ENCODE assay signal across 28 cellular contexts in the genomic region with DNA sequence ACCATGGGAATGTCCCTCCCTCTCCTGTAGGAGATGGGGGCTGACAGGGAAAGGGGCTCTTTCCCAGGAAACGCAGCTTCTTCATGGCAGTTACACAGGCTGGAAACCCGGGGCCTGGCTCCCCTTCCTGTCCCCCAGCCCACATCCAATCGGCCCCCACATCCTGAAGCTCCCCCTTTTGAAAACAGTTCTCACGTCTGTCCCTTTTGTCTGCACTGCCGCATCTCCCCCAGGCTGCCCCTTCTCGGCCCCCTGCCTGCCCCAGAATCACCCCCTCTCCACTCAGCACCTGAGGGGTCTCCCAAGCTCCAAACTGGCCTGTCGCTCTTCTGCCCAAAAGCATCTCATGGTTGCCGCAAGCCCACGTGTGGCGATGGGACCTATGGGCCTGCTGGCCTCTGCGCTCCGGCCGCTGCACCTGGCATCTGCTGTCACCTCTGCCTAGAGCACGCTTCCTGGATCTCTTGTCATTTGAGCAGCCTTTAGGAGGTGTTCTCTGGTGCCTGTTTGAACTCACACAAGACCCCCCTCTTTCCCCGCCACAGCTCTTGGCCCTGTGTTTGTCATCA. TPM values are rescaled to one million over a fixed set of nuclear protein-coding genes. Genes with fewer than 3 reads are reported as not detected.
"Had no signal": no experiment of that assay in that cellular context is flagged by ENCODE, and none has a peak within 500 bp of the region (broad histone marks: within the 10 kb centered on the region; RNA-seq: fewer than 3 reads in every experiment).

No MANE protein-coding gene starts in this region.

- H3K27ac Mint-ChIP-seq: activated B cell treated with CpG ODN at 0.5 μM for 24 hours; activated CD4-positive, alpha-beta T cell treated with anti-CD3 and anti-CD28 coated beads for 36 hours; activated naive CD4-positive, alpha-beta T cell treated with anti-CD3 and anti-CD28 coated beads, Interleukin-2, amount 10 ng/mL, durations not matched to agents 7 days and 5 days; stimulated activated effector memory CD8-positive, alpha-beta T cell treated with anti-CD3 and anti-CD28 coated beads, Interleukin-12 subunit alpha, Interleukin-12 subunit beta, amount 100 ng/mL, for 72 hours; type B pancreatic cell had no signal

- H3K27me3 Mint-ChIP-seq: activated CD4-positive, alpha-beta T cell treated with anti-CD3 and anti-CD28 coated beads for 36 hours had no signal

- H3K9me3 ChIP-seq: pancreas had no signal

- DNase-seq: activated B cell treated with CpG ODN at 0.5 μM for 24 hours; activated CD4-positive, alpha-beta T cell treated with anti-CD3 and anti-CD28 coated beads for 36 hours; activated CD4-positive, alpha-beta T cell treated with anti-CD3 and anti-CD28 coated beads, Interleukin-2, amount 50 U/mL, for 48 hours; activated effector memory CD4-positive, alpha-beta T cell treated with anti-CD3 and anti-CD28 coated beads, Interleukin-2, amount 50 U/mL, for 16 hours; activated naive CD4-positive, alpha-beta T cell treated with anti-CD3 and anti-CD28 coated beads, Interleukin-2, amount 10 ng/mL, durations not matched to agents 7 days and 5 days; activated T-cell treated with anti-CD3 and anti-CD28 coated beads for 4 hours; amygdala; effector CD4-positive, alpha-beta T cell; foreskin keratinocyte; left lung; midbrain; natural killer cell; pancreas; right cardiac atrium; stimulated activated CD4-positive, alpha-beta T cell treated with anti-CD3 and anti-CD28 coated beads, Interleukin-12 subunit alpha, Interleukin-12 subunit beta, amount 100 ng/mL, for 4 hours; stomach; T-helper 9 cell had no signal

- H3K27ac ChIP-seq: cardiac muscle cell, foreskin keratinocyte, left lung, pancreas had no signal

- H3K4me3 Mint-ChIP-seq: activated B cell treated with CpG ODN at 0.5 μM for 24 hours; activated CD4-positive, alpha-beta T cell treated with anti-CD3 and anti-CD28 coated beads for 36 hours; activated naive CD4-positive, alpha-beta T cell treated with anti-CD3 and anti-CD28 coated beads, Interleukin-2, amount 10 ng/mL, durations not matched to agents 7 days and 5 days; natural killer cell; stimulated activated effector memory CD8-positive, alpha-beta T cell treated with anti-CD3 and anti-CD28 coated beads, Interleukin-12 subunit alpha, Interleukin-12 subunit beta, amount 100 ng/mL, for 72 hours; type B pancreatic cell had no signal

- ATAC-seq: activated CD4-positive, alpha-beta T cell treated with anti-CD3 and anti-CD28 coated beads for 36 hours; foreskin keratinocyte; left lung; natural killer cell; pancreas; right cardiac atrium; stimulated activated effector memory CD8-positive, alpha-beta T cell treated with anti-CD3 and anti-CD28 coated beads, Interleukin-12 subunit alpha, Interleukin-12 subunit beta, amount 100 ng/mL, for 72 hours had no signal

- H3K36me3 ChIP-seq: cardiac muscle cell, left lung, pancreas, stomach had no signal

- H3K4me3 ChIP-seq: cardiac muscle cell, left lung, lung, pancreas, stomach had no signal

- H3K27me3 ChIP-seq: cardiac muscle cell, left lung, pancreas, stomach had no signal

- H3K4me1 Mint-ChIP-seq: activated B cell treated with CpG ODN at 0.5 μM for 24 hours; activated CD4-positive, alpha-beta T cell treated with anti-CD3 and anti-CD28 coated beads for 36 hours; activated naive CD4-positive, alpha-beta T cell treated with anti-CD3 and anti-CD28 coated beads, Interleukin-2, amount 10 ng/mL, durations not matched to agents 7 days and 5 days; stimulated activated effector memory CD8-positive, alpha-beta T cell treated with anti-CD3 and anti-CD28 coated beads, Interleukin-12 subunit alpha, Interleukin-12 subunit beta, amount 100 ng/mL, for 72 hours had no signal

- FAIRE-seq: endometrium, pancreas had no signal

- H3K36me3 Mint-ChIP-seq: activated naive CD4-positive, alpha-beta T cell treated with anti-CD3 and anti-CD28 coated beads, Interleukin-2, amount 10 ng/mL, durations not matched to agents 7 days and 5 days; stimulated activated effector memory CD8-positive, alpha-beta T cell treated with anti-CD3 and anti-CD28 coated beads, Interleukin-12 subunit alpha, Interleukin-12 subunit beta, amount 100 ng/mL, for 72 hours; type B pancreatic cell had no signal

RNA-seq across cellular contexts. Expression of a gene that starts 0.9 kb away (rescaled TPM):
- total RNA-seq: activated B cell treated with CpG ODN at 0.5 μM for 24 hours; activated CD4-positive, alpha-beta T cell treated with anti-CD3 and anti-CD28 coated beads for 36 hours; cardiac muscle cell; cerebellum; epithelial cell of proximal tubule; foreskin keratinocyte; kidney epithelial cell; pancreas; pulmonary artery endothelial cell; T-helper 1 cell treated with Interleukin-12 subunit alpha and Interleukin-12 subunit beta and Interleukin-4 antibody, amounts not matched to agents 30 ng/mL and 1 ng/mL, for 36 hours; temporal lobe had no signal
- polyA plus RNA-seq: cardiac muscle cell, foreskin keratinocyte had no signal
